ENCODE assay signal across 8 cellular contexts in the genomic region with DNA sequence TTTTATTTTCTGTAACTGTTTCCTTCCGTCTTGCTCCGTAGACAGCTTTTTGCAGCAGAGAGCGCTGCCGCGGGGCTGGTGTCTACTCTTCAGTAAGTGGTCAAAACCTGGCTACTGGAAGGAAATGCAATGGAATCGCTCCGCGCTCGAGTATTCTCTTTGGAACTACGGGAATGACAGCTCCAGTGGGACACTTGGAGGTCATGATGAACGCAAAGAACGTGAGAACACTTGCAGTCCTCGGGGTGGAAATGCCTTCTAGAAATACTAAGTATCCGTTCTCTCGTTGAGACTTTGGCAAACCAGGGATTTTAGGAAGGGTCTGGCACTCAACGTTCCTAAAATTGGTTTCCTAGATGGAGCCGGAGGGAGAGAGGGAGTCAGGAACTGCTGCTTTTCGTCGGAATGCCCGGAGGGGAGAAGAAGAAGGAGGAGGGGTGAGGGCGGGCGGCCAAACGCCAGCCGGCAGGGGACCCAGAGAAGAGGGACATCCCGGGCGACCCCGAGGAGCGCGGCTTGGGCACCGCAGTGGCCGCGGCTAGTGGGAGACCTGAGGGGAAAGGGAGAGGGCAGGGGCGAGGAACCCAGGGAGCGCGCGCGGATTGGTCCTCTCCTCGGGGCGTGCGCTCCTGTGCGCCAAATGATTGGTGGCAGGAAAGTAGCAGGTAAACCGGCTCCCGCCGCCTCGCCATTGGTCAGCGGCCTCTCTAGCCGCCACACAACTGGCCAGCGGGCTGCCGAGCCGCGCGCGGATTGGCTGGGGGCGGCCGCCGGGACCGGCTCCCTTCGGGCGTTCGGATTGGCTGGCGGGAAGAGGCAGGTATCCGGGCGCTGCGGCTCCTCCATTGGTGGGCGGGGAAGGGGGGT. TPM values are rescaled to one million over a fixed set of nuclear protein-coding genes. Genes with fewer than 3 reads are reported as not detected.
DNase-seq lines count a peak whose midpoint lies in the region; ATAC-seq and TF ChIP-seq lines count a peak whose summit lies in the region.

No MANE protein-coding gene starts in this region.

- peak overlapping the region; percentile 80 for H3K27ac Mint-ChIP-seq in HFFc6

- peaks cover 2% of the 10 kb centered on the region for H3K4me1 ChIP-seq in ovary (ENCODE audit: insufficient read depth)
- H3K4me1 ChIP-seq in thyroid gland, result peaks cover 15 to 30% of the 10 kb centered on the region in 2 donors

- H3K36me3 ChIP-seq in ovary (no peaks in the 10 kb centered on the region), thyroid gland (no peaks in the 10 kb centered on the region)

- WGBS in ovary, 3 donors, result 0 to 1% (median 0%) methylated on average over 63 to 65 of the region's 65 CpGs
- 0% methylated on average over 37 to 41 of the region's 65 CpGs for WGBS in thyroid gland, 2 donors

- TF ChIP-seq CTCF in HFFc6 (IDR thresholded peaks at IDR 0.05) (0 out of 2 replicates have a peak, but pooled peaks have one; percentile 4), ovary (IDR thresholded peaks at IDR 0.05) (peak in 1 of 3 donors; percentile 36), thyroid gland (IDR thresholded peaks at IDR 0.05) (peak in 2 of 6 experiments; percentile 8 to 19)

- H3K36me3 Mint-ChIP-seq in HFFc6 (ENCODE audit: low read depth), result no peaks in the 10 kb centered on the region

- H3K4me3 ChIP-seq in ovary (peak overlapping the region; percentile 93), thyroid gland (replicated peaks in 1 of 3) (peak overlapping the region; percentile 57 to 86 (median 78))

- intact Hi-C loops in Right ventricle myocardium superior (cut with DNase I), result no loop called here
- intact Hi-C loops in ovary (cut with DNase I), result loop anchor here in 1 of 4 donors (10.0 kb wide), 1 partner anchor 68 kb away; no protein-coding TSS in a partner anchor
- intact Hi-C loops in thyroid gland (cut with DNase I), result no loop called here

- peaks cover 9% of the 10 kb centered on the region for H3K27me3 Mint-ChIP-seq in HFFc6 (ENCODE audit: insufficient read depth)

- ATAC-seq in Right ventricle myocardium superior (ENCODE audit: poor library complexity), result peak; percentile 97

- H3K4me3 Mint-ChIP-seq in HFFc6, result peak overlapping the region; percentile 96

- peak overlapping the region; percentile 69 to 95 for H3K27ac ChIP-seq in ovary
- peak overlapping the region; percentile 87 to 91 (median 89) for H3K27ac ChIP-seq in thyroid gland

- H3K9me3 ChIP-seq in ovary, result no peaks in the 10 kb centered on the region
- H3K9me3 ChIP-seq in thyroid gland, result no peaks in the 10 kb centered on the region

- no peak for TF ChIP-seq EP300 in ovary (IDR thresholded peaks at IDR 0.05)

- H3K4me1 Mint-ChIP-seq in HFFc6 (ENCODE audit: low read depth), result peaks cover 40% of the 10 kb centered on the region

- DNase-seq in GM04504 (ENCODE audit: low read depth) (peak; percentile 96), HFFc6 (peak; percentile 98), NCI-H1092 (lab: John Stamatoyannopoulos, UW) (peak; percentile 97), SKM-1 (lab: John Stamatoyannopoulos, UW; ENCODE audit: unreplicated experiment) (peak; percentile 91), Right ventricle myocardium superior (peak; percentile 99), ovary (peak; percentile 97 to 99 (median 98)), thyroid gland (peak; percentile 98 to 99)
- DNase-seq in activated naive CD8-positive, alpha-beta T cell treated with anti-CD3 and anti-CD28 coated beads, Interleukin-2, amount 50 U/mL, for 16 hours (ENCODE audit: low read depth, low spot score), result peak; percentile 90

- TF ChIP-seq POLR2A in ovary (IDR thresholded peaks at IDR 0.05), result peak; percentile 81
- TF ChIP-seq POLR2A in thyroid gland (IDR thresholded peaks at IDR 0.05), result peak; percentile 80 to 96

- no peaks in the 10 kb centered on the region for H3K9me3 Mint-ChIP-seq in HFFc6

- no peaks in the 10 kb centered on the region for H3K27me3 ChIP-seq in ovary
- no peaks in the 10 kb centered on the region for H3K27me3 ChIP-seq in thyroid gland

RNA-seq across cellular contexts. Expression of a gene that starts 0.5 kb away (rescaled TPM):
- total RNA-seq in HFFc6 (2021; fragmentation: NEBNext Ultra II Directional; extraction: Animal tissue kit (Norgen Biotek cat#: 25700)), result 10 to 100 TPM in 1 of 6 experiments, 1 to 10 TPM in 5; 6.9 to 10.4 (median 7.5) TPM
- 9.8 TPM for total RNA-seq in Right ventricle myocardium superior
- total RNA-seq in ovary, result 10 to 100 TPM; 19.9 to 53.4 (median 31.8) TPM
- polyA plus RNA-seq in ovary, result 10 to 100 TPM; 17.7 to 19.2 TPM
- 10 to 100 TPM; 41.2 to 97.5 (median 50.7) TPM for total RNA-seq in thyroid gland

Comparison
In these comparisons a context has a peak if more than half of its experiments do, and no peak if none do; other contexts are left out.
1. Peak in every context shown above with its lines: DNase-seq, ATAC-seq, H3K4me3 ChIP-seq and H3K27ac ChIP-seq.